8 cellular contexts compared by ENCODE assay signal in genomic region chr1:32892368-32893197, GRCh38. TPM values are rescaled to one million over a fixed set of nuclear protein-coding genes. Genes with fewer than 3 reads are reported as not detected.
DNase-seq lines count a peak whose midpoint lies in the region; ATAC-seq and TF ChIP-seq lines count a peak whose summit lies in the region.

No MANE protein-coding gene starts in this region.

- H3K27ac ChIP-seq in H9 (ENCODE audit: insufficient read length, low read depth, low read length), result no peak overlapping the region
- no peak overlapping the region for H3K27ac ChIP-seq in subcutaneous abdominal adipose tissue (ENCODE audit: low read depth, low read length)

- H3K23ac ChIP-seq in H9 (ENCODE audit: insufficient read length, low read depth, low read length), result no peak overlapping the region

- H3K36me3 ChIP-seq in BE2C, result no peaks in the 10 kb centered on the region
- H3K36me3 ChIP-seq in subcutaneous abdominal adipose tissue (ENCODE audit: control insufficient read depth in 5 of 5, insufficient read depth in 5 of 5, low read length in 5 of 5), result no peaks in the 10 kb centered on the region

- H3K4me3 ChIP-seq in BE2C (ENCODE audit: low read depth, low read length) (peak overlapping the region; percentile 38), WI38 (ENCODE audit: low read depth, low read length) (peak overlapping the region; percentile 54), subcutaneous abdominal adipose tissue (ENCODE audit: low read depth in 1 of 5, low read length in 5 of 5) (peak overlapping the region in 4 of 5 donors; percentile 39 to 54 (median 48))

- peaks cover 0 to 9% (median 0%) of the 10 kb centered on the region in 3 experiments; a peak in 1 of 7 replicates for H3K36me3 Mint-ChIP-seq in H9 (ENCODE audit: insufficient read depth in 1 of 3, low read depth in 3 of 3)
- peaks cover 8% of the 10 kb centered on the region for H3K36me3 Mint-ChIP-seq in endothelial cell (ENCODE audit: low read depth, unreplicated experiment)

- H4K20me1 ChIP-seq in H9 (ENCODE audit: control insufficient read depth, insufficient read depth, insufficient read length), result peaks cover 3% of the 10 kb centered on the region

- H3K27me3 ChIP-seq in BE2C, result no peaks in the 10 kb centered on the region
- no peaks in the 10 kb centered on the region; the same call in 1 of the 2 replicates for H3K27me3 ChIP-seq in H9 (ENCODE audit: insufficient read depth, low read length)
- peaks cover 12 to 44% (median 34%) of the 10 kb centered on the region in 5 donors for H3K27me3 ChIP-seq in subcutaneous abdominal adipose tissue (ENCODE audit: control insufficient read depth in 5 of 5, insufficient read depth in 4 of 5, low read length in 5 of 5)

- H3K79me2 ChIP-seq in H9 (ENCODE audit: insufficient read depth, low read length), result no peaks in the 10 kb centered on the region

- H3K4me2 ChIP-seq in H9 (ENCODE audit: insufficient read depth, insufficient read length, low read length), result peak overlapping the region; percentile 53

- H2BK12ac ChIP-seq in H9 (ENCODE audit: insufficient read length, low read depth, low read length), result no peak overlapping the region

- no peaks in the 10 kb centered on the region for H3K23me2 ChIP-seq in H9 (ENCODE audit: insufficient read length, low read depth, low read length, poor library complexity, severe bottlenecking)

- H3K9me3 ChIP-seq in BE2C (no peaks in the 10 kb centered on the region), H9 (ENCODE audit: control insufficient read depth, low read depth, low read length) (no peaks in the 10 kb centered on the region), subcutaneous abdominal adipose tissue (ENCODE audit: control insufficient read depth in 5 of 5, low read length in 5 of 5) (peaks cover 0 to 3% (median 0%) of the 10 kb centered on the region in 5 donors)

- H3K4me1 ChIP-seq in BE2C, result no peaks in the 10 kb centered on the region
- no peaks in the 10 kb centered on the region for H3K4me1 ChIP-seq in H9 (ENCODE audit: insufficient read depth, low read length)
- H3K4me1 ChIP-seq in subcutaneous abdominal adipose tissue (ENCODE audit: control insufficient read depth in 5 of 5, insufficient read depth in 5 of 5, low read length in 5 of 5), result peaks cover 1 to 16% (median 13%) of the 10 kb centered on the region in 5 donors

- no peak overlapping the region for H2AFZ ChIP-seq in H9 (ENCODE audit: low read length)

- H2BK120ac ChIP-seq in H9 (ENCODE audit: low read depth, low read length, poor library complexity, severe bottlenecking), result no peak overlapping the region

- no peak overlapping the region for H2AK5ac ChIP-seq in H9 (ENCODE audit: insufficient read length, low read length)

- no peak overlapping the region for H3K9ac ChIP-seq in H9 (ENCODE audit: extremely low read depth, insufficient read length, low read length)
- no peak overlapping the region for H3K9ac ChIP-seq in subcutaneous abdominal adipose tissue (ENCODE audit: low read length in 5 of 5)

- no peak overlapping the region for H4K5ac ChIP-seq in H9 (ENCODE audit: insufficient read length, low read depth, low read length)

- H3K14ac ChIP-seq in H9 (ENCODE audit: insufficient read depth, low read length), result no peak overlapping the region

- H2BK5ac ChIP-seq in H9 (ENCODE audit: insufficient read length, low read length), result no peak overlapping the region

- H3K27ac Mint-ChIP-seq in H9 (no peak overlapping the region), endothelial cell (ENCODE audit: unreplicated experiment) (no peak overlapping the region)

- H3K9me3 Mint-ChIP-seq in H9, result peaks cover 5 to 8% of the 10 kb centered on the region in 2 experiments; a peak in 4 of 5 replicates
- H3K9me3 Mint-ChIP-seq in endothelial cell (ENCODE audit: unreplicated experiment), result no peaks in the 10 kb centered on the region

- no peak overlapping the region for H3K4ac ChIP-seq in H9 (ENCODE audit: low read depth, low read length)

- H3K18ac ChIP-seq in H9 (ENCODE audit: insufficient read length, low read depth, low read length), result no peak overlapping the region

- H4K91ac ChIP-seq in H9 (ENCODE audit: insufficient read length, low read depth, low read length), result no peak overlapping the region

- no peak overlapping the region for H2BK15ac ChIP-seq in H9 (ENCODE audit: low read depth, low read length)

- no peak overlapping the region for H3T11ph ChIP-seq in H9 (ENCODE audit: low read length)

- TF ChIP-seq CTCF in BE2C (IDR thresholded peaks at IDR 0.05; ENCODE audit: low read depth, low read length) (no peak; the same call in 1 of the 2 replicates), H9 (conservative IDR thresholded peaks at IDR 0.05) (peak; percentile 100), WI38 (IDR thresholded peaks at IDR 0.05; ENCODE audit: low read depth, low read length) (no peak), endothelial cell (IDR thresholded peaks at IDR 0.05; ENCODE audit: unreplicated experiment) (peak; percentile 92)

- H3K79me1 ChIP-seq in H9 (ENCODE audit: insufficient read depth, low read depth, low read length, poor library complexity, severe bottlenecking), result no peaks in the 10 kb centered on the region

- H3K4me3 Mint-ChIP-seq in H9 (peak overlapping the region; percentile 69 to 88), endothelial cell (ENCODE audit: unreplicated experiment) (peak overlapping the region; percentile 29)

- H3K27me3 Mint-ChIP-seq in H9 (ENCODE audit: low read depth) (peaks cover 74% of the 10 kb centered on the region), endothelial cell (ENCODE audit: unreplicated experiment) (peaks cover 22% of the 10 kb centered on the region)

- DNase-seq in BE2C, result peak; percentile 57
- DNase-seq in H9, result peak; percentile 90
- DNase-seq in endothelial cell (ENCODE audit: low spot score), result peak; percentile 72
- DNase-seq in midbrain (lab: John Stamatoyannopoulos, UW), result peak; percentile 71

- no peak overlapping the region for H3K56ac ChIP-seq in H9 (ENCODE audit: insufficient read length, low read depth, low read length)

- no peak for ATAC-seq in HG03139 (IDR thresholded peaks at IDR 0.05; ENCODE audit: unreplicated experiment)
- ATAC-seq in GM21723 (IDR thresholded peaks at IDR 0.05; ENCODE audit: unreplicated experiment), result no peak

- H2BK20ac ChIP-seq in H9 (ENCODE audit: low read depth, low read length, poor library complexity, severe bottlenecking), result no peak overlapping the region

- no CpG with 5 or more reads among the region's 49 CpGs for WGBS in H9 (ENCODE audit: extremely low coverage, insufficient read length, low lambda C conversion rate)

- H3K4me1 Mint-ChIP-seq in H9 (peaks cover 9 to 23% of the 10 kb centered on the region in 2 experiments; a peak in 3 of 4 replicates), endothelial cell (ENCODE audit: unreplicated experiment) (peaks cover 8% of the 10 kb centered on the region)

- H4K8ac ChIP-seq in H9 (replicated peaks; ENCODE audit: insufficient read length, low read depth, low read length), result no peak overlapping the region

RNA-seq across cellular contexts. Expression of gene HPCA, which starts 6.3 kb away (rescaled TPM):
- polyA plus RNA-seq in BE2C (2012; ENCODE audit: insufficient read depth, insufficient read length, low read depth), result 0.57 TPM
- total RNA-seq in H9 (2021) (1.1 and 1.2 TPM in 2 replicates), endothelial cell (ENCODE audit: unreplicated experiment) (not detected)

RNA-seq across cellular contexts. Expression of gene TMEM54, which starts 8.6 kb away (rescaled TPM):
- not detected for polyA plus RNA-seq in BE2C (2012; ENCODE audit: insufficient read depth, insufficient read length, low read depth)
- total RNA-seq in H9 (2021), result 17.2 and 17.7 TPM in 2 replicates
- total RNA-seq in endothelial cell (ENCODE audit: unreplicated experiment), result 0.49 TPM

RNA-seq across cellular contexts. Expression of gene FNDC5, which starts 21.9 kb away (rescaled TPM):
- 26.4 TPM for polyA plus RNA-seq in BE2C (2012; ENCODE audit: insufficient read depth, insufficient read length, low read depth)
- total RNA-seq in H9 (2021) (4.5 and 5.9 TPM in 2 replicates), endothelial cell (ENCODE audit: unreplicated experiment) (5.5 TPM)

Comparison
In these comparisons a context has a peak if more than half of its experiments do, and no peak if none do; other contexts are left out.
1. CTCF ChIP-seq: peak in H9 (single experiment) and endothelial cell (single experiment); none in BE2C (single experiment) and WI38 (single experiment).
2. RNA of gene TMEM54, which starts 8.6 kb away (total RNA-seq): 17.2 to 17.7 TPM in H9; 0.49 TPM in endothelial cell (single experiment); every median in the first group is over 10 times any median in the second.
3. Peak in every context shown above with its lines, with median percentiles within 50 percentile points of each other: DNase-seq and H3K4me3 ChIP-seq.